5 cellular contexts compared by ENCODE assay signal in genomic region chr15:78683599-78683998, GRCh38. TPM values are rescaled to one million over a fixed set of nuclear protein-coding genes. Genes with fewer than 3 reads are reported as not detected.
"Had no signal": no experiment of that assay in that cellular context is flagged by ENCODE, and none has a peak within 500 bp of the region (broad histone marks: within the 10 kb centered on the region; RNA-seq: fewer than 3 reads in every experiment).

No MANE protein-coding gene starts in this region.

RNA-seq across cellular contexts. Expression of gene CHRNB4, which starts 42.6 kb away (rescaled TPM):
- total RNA-seq: GM23248, H4, HepG2, HFFc6, HT1080 had no signal
